In the genomic region with DNA sequence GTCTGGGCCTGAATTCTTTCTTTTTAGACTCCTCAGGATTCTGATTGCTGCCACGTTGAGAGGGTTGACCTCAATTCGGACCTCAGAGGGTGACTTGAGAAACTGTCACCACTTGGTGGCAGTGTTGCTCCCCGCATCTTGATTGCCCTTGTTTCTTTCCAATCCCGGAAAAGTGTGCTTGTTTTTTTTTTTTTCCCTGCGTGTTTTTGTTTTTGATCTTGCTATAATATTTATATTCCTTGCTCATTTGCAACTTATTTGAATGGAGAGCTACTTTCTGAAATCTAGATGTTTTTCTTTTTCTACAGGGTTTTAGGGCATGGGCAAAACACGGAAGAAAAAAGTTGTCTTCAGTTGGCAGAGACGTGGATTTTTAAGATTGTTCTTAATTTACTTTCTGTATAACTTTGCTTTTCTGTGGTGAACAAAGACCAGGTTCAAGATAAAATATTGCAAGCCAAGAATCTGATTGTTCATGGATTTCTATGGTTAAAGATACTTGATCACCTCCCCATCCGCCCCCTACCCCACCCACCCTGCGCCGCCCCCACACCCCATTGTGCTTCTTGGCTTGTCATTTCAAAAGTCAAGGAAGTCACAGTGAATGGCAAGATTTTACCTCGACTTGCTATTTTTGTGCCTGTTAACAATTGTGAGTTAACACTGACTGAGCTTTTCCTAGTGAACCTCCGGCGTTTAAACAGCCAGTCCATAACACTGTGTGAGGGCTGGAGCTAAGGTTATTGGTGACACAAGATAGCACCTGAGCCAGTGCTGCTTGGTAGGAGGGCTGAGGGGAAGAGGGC, we compare ENCODE assay signal across 8 cellular contexts.
A peak's percentile ranks its signal among the peaks of the same experiment; 100 is the strongest.
DNase-seq lines count a peak whose midpoint lies in the region; ATAC-seq and TF ChIP-seq lines count a peak whose summit lies in the region.

No MANE protein-coding gene starts in this region.

- H3K27ac ChIP-seq in PC-9, result no peak overlapping the region
- H3K27ac ChIP-seq in fibroblast of lung (ENCODE audit: insufficient read depth, low read length), result peak overlapping the region; percentile 46

- ATAC-seq in GM19023 (IDR thresholded peaks at IDR 0.05; ENCODE audit: unreplicated experiment), result no peak

- H3K9me3 ChIP-seq in PC-9 (ENCODE audit: insufficient read depth, low read depth) (no peaks in the 10 kb centered on the region), fibroblast of lung (ENCODE audit: control insufficient read depth, insufficient read depth, low read depth, low read length) (no peaks in the 10 kb centered on the region)

- H2AFZ ChIP-seq in PC-9 (no peak overlapping the region), fibroblast of lung (ENCODE audit: low read length) (peak overlapping the region; percentile 22)

- intact Hi-C loops in PC-9 (cut with micrococcal nuclease; ENCODE audit: unreplicated experiment), result loop anchor here (1.0 to 10.0 kb wide), 5 partner anchors 257 to 793 kb away; a partner anchor contains a TSS

- CTCF ChIA-PET in PC-9 (lab: Charles Lee), result interaction anchor here (0.6 to 1.1 kb wide), 5 partner anchors 58 to 980 kb away, joined by 3 to 5 read pairs (median 4); no protein-coding TSS in a partner anchor

- H3K27me3 ChIP-seq in PC-9 (ENCODE audit: insufficient read depth, low read depth) (no peaks in the 10 kb centered on the region), fibroblast of lung (ENCODE audit: control insufficient read depth, insufficient read depth, low read length) (no peaks in the 10 kb centered on the region)

- no peaks in the 10 kb centered on the region for H3F3A ChIP-seq in PC-9 (ENCODE audit: insufficient read depth, low read depth)

- peak overlapping the region; percentile 65 for H3K4me3 Mint-ChIP-seq in nephron progenitor cell
- H3K4me3 Mint-ChIP-seq in stimulated activated naive CD8-positive, alpha-beta T cell treated with anti-CD3 and anti-CD28 coated beads, Interleukin-15, Interleukin-2, amounts not matched to agents 100 ng/mL and 50 ng/mL, for 24 hours, result peak overlapping the region; percentile 72

- H3K27ac Mint-ChIP-seq in nephron progenitor cell, result peak overlapping the region; percentile 8
- H3K27ac Mint-ChIP-seq in stimulated activated naive CD8-positive, alpha-beta T cell treated with anti-CD3 and anti-CD28 coated beads, Interleukin-15, Interleukin-2, amounts not matched to agents 100 ng/mL and 50 ng/mL, for 24 hours, result peak overlapping the region; percentile 66

- peak overlapping the region; percentile 41 for H3K4me2 ChIP-seq in PC-9
- H3K4me2 ChIP-seq in fibroblast of lung (ENCODE audit: extremely low read depth, insufficient read depth, low read length), result peak overlapping the region; percentile 79

- DNase-seq in GF-D8 (lab: John Stamatoyannopoulos, UW) (peak; percentile 19), HK-2 (ENCODE audit: unreplicated experiment) (peak; percentile 68), PC-9 (peak; percentile 58 to 70), fibroblast of lung (ENCODE audit: low read depth in 2 of 2) (peak; percentile 57 to 86), nephron progenitor cell (peak; percentile 80)
- peak; percentile 79 to 80 for DNase-seq in activated T-cell treated with anti-CD3 and anti-CD28 coated beads, Interleukin-2, amount 50 U/mL, for 48 hours

- H3K36me3 Mint-ChIP-seq in nephron progenitor cell (ENCODE audit: low read depth), result peaks cover 9% of the 10 kb centered on the region
- peaks cover 36% of the 10 kb centered on the region for H3K36me3 Mint-ChIP-seq in stimulated activated naive CD8-positive, alpha-beta T cell treated with anti-CD3 and anti-CD28 coated beads, Interleukin-15, Interleukin-2, amounts not matched to agents 100 ng/mL and 50 ng/mL, for 24 hours (ENCODE audit: low read depth)

- no peaks in the 10 kb centered on the region for H3K27me3 Mint-ChIP-seq in nephron progenitor cell (ENCODE audit: low read depth, poor library complexity)
- H3K27me3 Mint-ChIP-seq in stimulated activated naive CD8-positive, alpha-beta T cell treated with anti-CD3 and anti-CD28 coated beads, Interleukin-15, Interleukin-2, amounts not matched to agents 100 ng/mL and 50 ng/mL, for 24 hours, result no peaks in the 10 kb centered on the region

- POLR2A ChIA-PET in PC-9 (lab: Charles Lee; ENCODE audit: unreplicated experiment), result no interaction called here

- no peaks in the 10 kb centered on the region for H3K9me3 Mint-ChIP-seq in nephron progenitor cell
- no peaks in the 10 kb centered on the region for H3K9me3 Mint-ChIP-seq in stimulated activated naive CD8-positive, alpha-beta T cell treated with anti-CD3 and anti-CD28 coated beads, Interleukin-15, Interleukin-2, amounts not matched to agents 100 ng/mL and 50 ng/mL, for 24 hours

- no peak overlapping the region for H3K4me3 ChIP-seq in PC-9
- H3K4me3 ChIP-seq in fibroblast of lung (replicated peaks in 1 of 4; ENCODE audit: control extremely low read depth in 1 of 4, insufficient read depth in 1 of 4, low read depth in 3 of 4, low read length in 4 of 4), result peak overlapping the region in 3 of 4 experiments; percentile 26 to 49 (median 47)

- no peaks in the 10 kb centered on the region for H3K36me3 ChIP-seq in PC-9 (ENCODE audit: low read depth)
- peaks cover 1% of the 10 kb centered on the region for H3K36me3 ChIP-seq in fibroblast of lung (ENCODE audit: control insufficient read depth, insufficient read depth, low read length)

- H3K4me1 ChIP-seq in PC-9 (replicated peaks; ENCODE audit: insufficient read depth), result peaks cover 19% of the 10 kb centered on the region
- peaks cover 6% of the 10 kb centered on the region for H3K4me1 ChIP-seq in fibroblast of lung (ENCODE audit: control insufficient read depth, extremely low read depth, insufficient read depth, low read length)

- H3K79me2 ChIP-seq in PC-9 (ENCODE audit: low read depth), result no peaks in the 10 kb centered on the region
- H3K79me2 ChIP-seq in fibroblast of lung (ENCODE audit: control insufficient read depth, insufficient read depth, low read length), result no peaks in the 10 kb centered on the region

- no peaks in the 10 kb centered on the region for H4K20me1 ChIP-seq in PC-9 (ENCODE audit: insufficient read depth)
- H4K20me1 ChIP-seq in fibroblast of lung (ENCODE audit: control insufficient read depth, extremely low read depth, insufficient read depth, low read length), result no peaks in the 10 kb centered on the region

- H3K9me2 ChIP-seq in PC-9 (ENCODE audit: insufficient read depth), result no peaks in the 10 kb centered on the region

- TF ChIP-seq CTCF in PC-9 (conservative IDR thresholded peaks at IDR 0.05) (peak; percentile 90), fibroblast of lung (conservative IDR thresholded peaks at IDR 0.05 in 1 of 2, IDR thresholded peaks at IDR 0.05 in 1 of 2; ENCODE audit: low read depth in 1 of 2, low read length in 2 of 2) (peak; percentile 77 to 88), nephron progenitor cell (IDR thresholded peaks at IDR 0.05) (peak; percentile 83)

- BruUV-seq in PC-9 (replicated peaks; lab: Mats Ljungman, UMichigan), result no TSS peak

- H3K9ac ChIP-seq in fibroblast of lung (ENCODE audit: insufficient read depth, low read length), result peak overlapping the region; percentile 11

- H3K4me1 Mint-ChIP-seq in nephron progenitor cell, result peaks cover 63% of the 10 kb centered on the region
- H3K4me1 Mint-ChIP-seq in stimulated activated naive CD8-positive, alpha-beta T cell treated with anti-CD3 and anti-CD28 coated beads, Interleukin-15, Interleukin-2, amounts not matched to agents 100 ng/mL and 50 ng/mL, for 24 hours (ENCODE audit: low read depth), result peaks cover 8% of the 10 kb centered on the region

Comparison
In these comparisons a context has a peak if more than half of its experiments do, and no peak if none do; other contexts are left out.
1. DNase-seq: peak in every context shown above with its lines; median percentile 80 in nephron progenitor cell; 80 in activated T-cell treated with anti-CD3 and anti-CD28 coated beads, Interleukin-2, amount 50 U/mL, for 48 hours; 72 in fibroblast of lung; 68 in HK-2; 64 in PC-9; 19 in GF-D8.